Comparison of ENCODE assay signal across 1 cellular context in the genomic region with DNA sequence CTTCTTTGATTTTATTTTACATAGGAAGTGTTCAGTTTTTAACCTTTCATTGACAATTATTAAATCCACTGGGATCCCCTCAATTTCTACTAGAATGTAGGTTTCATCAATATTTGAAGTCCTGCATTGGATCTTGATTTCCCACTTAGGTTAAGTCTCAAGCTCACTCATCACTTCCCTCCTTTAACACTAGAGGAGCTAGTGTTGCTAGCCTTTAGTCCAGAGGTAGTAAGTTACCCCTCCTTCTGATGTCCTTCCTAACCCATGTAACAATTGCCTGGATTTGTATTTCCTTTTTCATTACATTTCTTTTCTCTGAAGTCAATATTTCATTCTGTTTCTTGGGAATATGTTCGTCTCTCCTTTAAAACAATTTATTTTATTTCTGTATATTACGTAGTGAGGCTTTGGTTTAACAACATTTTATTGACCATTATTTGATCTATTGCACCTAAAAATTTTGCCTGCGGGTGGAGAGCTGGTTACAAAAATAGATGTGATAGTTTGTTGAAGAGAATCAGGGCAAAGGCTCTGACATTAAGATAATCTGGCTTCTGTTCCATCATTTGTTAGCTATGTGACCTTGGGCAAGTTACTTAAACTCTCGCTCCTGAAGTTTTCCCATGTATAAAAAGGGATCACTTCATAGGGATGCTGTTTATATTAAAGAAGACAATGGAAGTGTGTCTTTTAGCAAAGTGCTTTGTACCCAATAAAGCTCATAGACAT.
TF ChIP-seq lines count a peak whose summit lies in the region.

No MANE protein-coding gene starts in this region.

TF ChIP-seq in IMR-90, 13 proteins besides CTCF, POLR2A, EP300 and RAD21:
- no peak for TF ChIP-seq BHLHE40 (IDR thresholded peaks at IDR 0.05; ENCODE audit: low read depth, low read length)
- no peak for TF ChIP-seq CHD1 (IDR thresholded peaks at IDR 0.05; ENCODE audit: low read depth, low read length)
- no peak for TF ChIP-seq NFE2L2 (IDR thresholded peaks at IDR 0.05; ENCODE audit: low read depth, low read length)
- TF ChIP-seq SMC3 (IDR thresholded peaks at IDR 0.05; ENCODE audit: low read depth, low read length): no peak
- no peak for TF ChIP-seq RCOR1 (IDR thresholded peaks at IDR 0.05; ENCODE audit: insufficient replicate concordance, low read length)
- no peak for TF ChIP-seq CEBPB (IDR thresholded peaks at IDR 0.05; ENCODE audit: low read depth, low read length)
- TF ChIP-seq MAFK (IDR thresholded peaks at IDR 0.05; ENCODE audit: low read depth, low read length): no peak
- TF ChIP-seq, protein P1, sequence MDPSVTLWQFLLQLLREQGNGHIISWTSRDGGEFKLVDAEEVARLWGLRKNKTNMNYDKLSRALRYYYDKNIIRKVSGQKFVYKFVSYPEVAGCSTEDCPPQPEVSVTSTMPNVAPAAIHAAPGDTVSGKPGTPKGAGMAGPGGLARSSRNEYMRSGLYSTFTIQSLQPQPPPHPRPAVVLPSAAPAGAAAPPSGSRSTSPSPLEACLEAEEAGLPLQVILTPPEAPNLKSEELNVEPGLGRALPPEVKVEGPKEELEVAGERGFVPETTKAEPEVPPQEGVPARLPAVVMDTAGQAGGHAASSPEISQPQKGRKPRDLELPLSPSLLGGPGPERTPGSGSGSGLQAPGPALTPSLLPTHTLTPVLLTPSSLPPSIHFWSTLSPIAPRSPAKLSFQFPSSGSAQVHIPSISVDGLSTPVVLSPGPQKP (IDR thresholded peaks at IDR 0.05; ENCODE audit: borderline replicate concordance, low read depth, low read length): no peak
- TF ChIP-seq, protein P2, sequence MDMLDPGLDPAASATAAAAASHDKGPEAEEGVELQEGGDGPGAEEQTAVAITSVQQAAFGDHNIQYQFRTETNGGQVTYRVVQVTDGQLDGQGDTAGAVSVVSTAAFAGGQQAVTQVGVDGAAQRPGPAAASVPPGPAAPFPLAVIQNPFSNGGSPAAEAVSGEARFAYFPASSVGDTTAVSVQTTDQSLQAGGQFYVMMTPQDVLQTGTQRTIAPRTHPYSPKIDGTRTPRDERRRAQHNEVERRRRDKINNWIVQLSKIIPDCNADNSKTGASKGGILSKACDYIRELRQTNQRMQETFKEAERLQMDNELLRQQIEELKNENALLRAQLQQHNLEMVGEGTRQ (IDR thresholded peaks at IDR 0.05; ENCODE audit: low read depth, low read length): no peak
- TF ChIP-seq MXI1 (IDR thresholded peaks at IDR 0.05; ENCODE audit: borderline replicate concordance, low read depth, low read length): no peak
